ENCODE assay signal across 9 cellular contexts in the genomic region with DNA sequence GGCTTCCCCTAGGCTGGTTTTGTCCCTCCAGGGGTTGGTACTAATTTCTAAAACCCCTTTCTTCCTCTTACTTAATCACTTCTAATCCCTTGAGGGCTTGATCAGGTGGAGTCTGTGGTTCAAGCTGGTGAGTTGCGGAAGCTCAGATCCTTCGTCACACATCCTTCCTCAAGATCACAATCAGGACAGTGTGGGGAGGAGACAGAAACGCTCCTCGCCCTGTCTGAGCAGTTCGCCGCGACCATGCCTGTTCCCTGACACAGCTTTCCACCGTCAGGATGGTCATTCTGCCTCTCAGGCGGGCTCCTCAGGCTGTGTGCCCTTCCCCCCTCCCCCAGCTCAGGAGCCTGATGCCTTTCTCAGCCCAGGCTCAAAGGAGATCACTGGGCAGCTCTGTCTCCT. TPM values are rescaled to one million over a fixed set of nuclear protein-coding genes. Genes with fewer than 3 reads are reported as not detected.
A peak's percentile ranks its signal among the peaks of the same experiment; 100 is the strongest.
DNase-seq lines count a peak whose midpoint lies in the region; ATAC-seq and FAIRE-seq lines count a peak whose summit lies in the region.
"Had no signal": no experiment of that assay in that cellular context is flagged by ENCODE, and none has a peak within 500 bp of the region (broad histone marks: within the 10 kb centered on the region; RNA-seq: fewer than 3 reads in every experiment).

No MANE protein-coding gene starts in this region.

- H3K36me3 ChIP-seq in small intestine (ENCODE audit: control insufficient read depth in 2 of 2, insufficient read depth in 2 of 2, low read length in 2 of 2) (no peaks in the 10 kb centered on the region), aorta (ENCODE audit: control insufficient read depth in 1 of 2, insufficient read depth in 2 of 2, low read length in 1 of 2) (no peaks in the 10 kb centered on the region)
- H3K36me3 ChIP-seq: pancreas had no signal

- ATAC-seq in GM21423 (IDR thresholded peaks at IDR 0.05; ENCODE audit: unreplicated experiment) (peak; percentile 97), aorta (ENCODE audit: low FRiP score) (no peak)

- intact Hi-C loops in aorta (cut with DNase I), result no loop called here

- WGBS in small intestine, 3 donors, result 41 to 68% (median 58%) methylated on average over 9 of the region's 9 CpGs
- WGBS in aorta, 2 donors, result 54% methylated on average over 9 of the region's 9 CpGs

- H3K27me3 ChIP-seq in small intestine (ENCODE audit: control insufficient read depth in 2 of 2, insufficient read depth in 2 of 2, low read length in 2 of 2) (peaks cover 0 to 2% of the 10 kb centered on the region in 2 donors), aorta (ENCODE audit: control insufficient read depth in 1 of 2, insufficient read depth in 2 of 2, low read length in 1 of 2) (no peaks in the 10 kb centered on the region)
- H3K27me3 ChIP-seq: pancreas had no signal

- DNase-seq in Daoy (ENCODE audit: low read depth) (peak; percentile 55), KG1 (lab: John Stamatoyannopoulos, UW) (peak; percentile 89), activated T-cell treated with anti-CD3 and anti-CD28 coated beads for 24 hours (ENCODE audit: low read depth) (peak; percentile 26), small intestine (peak; percentile 3), aorta (no peak), globus pallidus (ENCODE audit: low spot score) (no peak), NCI-H1417 treated with DMSO at 0.1 percent for 48 hours (lab: John Stamatoyannopoulos, UW) (no peak)
- DNase-seq: pancreas had no signal

- H3K9me3 ChIP-seq in small intestine (ENCODE audit: control insufficient read depth, low read depth) (no peaks in the 10 kb centered on the region), aorta (ENCODE audit: control insufficient read depth, low read length) (no peaks in the 10 kb centered on the region)
- H3K9me3 ChIP-seq: pancreas had no signal

- H3K4me3 ChIP-seq in small intestine (ENCODE audit: low read depth in 1 of 2, low read length in 2 of 2) (no peak overlapping the region), aorta (ENCODE audit: low read length in 2 of 2) (no peak overlapping the region)
- H3K4me3 ChIP-seq: pancreas had no signal

- H3K27ac ChIP-seq in small intestine (ENCODE audit: low read depth in 1 of 2, low read length in 1 of 2) (no peak overlapping the region), aorta (ENCODE audit: low read depth in 1 of 2, low read length in 2 of 2) (no peak overlapping the region)
- H3K27ac ChIP-seq: pancreas had no signal

- H3K4me1 ChIP-seq in small intestine (ENCODE audit: control insufficient read depth in 2 of 2, insufficient read depth in 1 of 2, low read depth in 1 of 2, low read length in 1 of 2) (no peaks in the 10 kb centered on the region), aorta (ENCODE audit: control insufficient read depth in 1 of 2, insufficient read depth in 2 of 2, low read length in 2 of 2) (no peaks in the 10 kb centered on the region)
- H3K4me1 ChIP-seq: pancreas had no signal

- no peak for FAIRE-seq in small intestine (lab: Jason Lieb, UNC)
- FAIRE-seq: pancreas had no signal

RNA-seq across cellular contexts. Expression of a gene that starts 24.3 kb away (rescaled TPM):
- total RNA-seq in Daoy (2014; rRNA removed; shearing (Covaris generic)), result not detected in 2 replicates
- polyA plus RNA-seq in small intestine (1 to 10 TPM in 1 of 3 donors, under 1 TPM in 2; 0.22 to 9.6 (median 0.27) TPM), aorta (not detected)
- total RNA-seq in aorta, result not detected

Comparison
In these comparisons a context has a peak if more than half of its experiments do, and no peak if none do; other contexts are left out.
1. DNase-seq: peak in Daoy (single experiment), KG1 (single experiment), activated T-cell treated with anti-CD3 and anti-CD28 coated beads for 24 hours (single experiment) and small intestine (single experiment); none in aorta (0 of 2), globus pallidus (single experiment) and NCI-H1417 treated with DMSO at 0.1 percent for 48 hours (single experiment).